8 cellular contexts compared by ENCODE assay signal in the genomic region with DNA sequence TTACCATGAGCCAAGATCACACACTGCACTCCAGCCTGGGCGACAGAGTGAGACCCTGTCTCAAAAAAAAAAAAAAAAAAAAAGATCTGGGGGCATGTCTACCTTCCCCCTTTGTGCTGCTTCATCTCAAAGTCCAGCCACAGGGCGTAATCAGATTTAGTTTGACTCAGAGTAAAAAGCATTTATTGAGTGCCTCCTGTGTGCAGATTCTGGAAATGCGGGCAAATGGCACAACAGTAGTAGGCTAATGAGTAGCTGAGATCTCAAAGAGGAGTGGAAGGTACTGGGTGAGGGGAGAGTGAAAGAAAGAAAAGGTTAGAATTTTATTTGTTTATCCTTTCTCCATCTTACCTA. TPM values are rescaled to one million over a fixed set of nuclear protein-coding genes. Genes with fewer than 3 reads are reported as not detected.
A peak's percentile ranks its signal among the peaks of the same experiment; 100 is the strongest.
DNase-seq lines count a peak whose midpoint lies in the region; ATAC-seq and TF ChIP-seq lines count a peak whose summit lies in the region.

No MANE protein-coding gene starts in this region.

- peaks cover 91% of the 10 kb centered on the region for H3K4me1 Mint-ChIP-seq in WTC11
- peaks cover 62% of the 10 kb centered on the region for H3K4me1 Mint-ChIP-seq in stimulated activated memory B cell treated with anti-CD40 and anti-IgM and Interleukin-4, amounts not matched to agents 10 μg/mL and 1 μg/mL and 100 μg/mL, for 72 hours

- POLR2A ChIA-PET in WTC11 (lab: Charles Lee): interaction anchor here (0.6 to 5.7 kb wide), 3 partner anchors 10 to 129 kb away, joined by 3 to 56 read pairs (median 5); partner anchors contain the start of genes NR1D1 and PSMD3

- no peak overlapping the region for H3K4me3 ChIP-seq in foreskin fibroblast (ENCODE audit: low read depth in 1 of 2, low read length in 2 of 2)

- peaks cover 42% of the 10 kb centered on the region for H3K27me3 Mint-ChIP-seq in WTC11 (ENCODE audit: low read depth)
- no peaks in the 10 kb centered on the region for H3K27me3 Mint-ChIP-seq in stimulated activated memory B cell treated with anti-CD40 and anti-IgM and Interleukin-4, amounts not matched to agents 10 μg/mL and 1 μg/mL and 100 μg/mL, for 72 hours

- H3K36me3 Mint-ChIP-seq in WTC11: no peaks in the 10 kb centered on the region
- no peaks in the 10 kb centered on the region for H3K36me3 Mint-ChIP-seq in stimulated activated memory B cell treated with anti-CD40 and anti-IgM and Interleukin-4, amounts not matched to agents 10 μg/mL and 1 μg/mL and 100 μg/mL, for 72 hours

- DNase-seq in NCI-H1694 (lab: John Stamatoyannopoulos, UW) (peak; percentile 6), NCI-H1694 treated with DMSO at 0.1 percent for 48 hours (lab: John Stamatoyannopoulos, UW) (no peak), WTC11 (ENCODE audit: low spot score) (no peak), foreskin fibroblast (no peak), left lobe of liver (ENCODE audit: low spot score) (no peak)

- no peak for ATAC-seq in WTC11
- no peak for ATAC-seq in stimulated activated memory B cell treated with anti-CD40 and anti-IgM and Interleukin-4, amounts not matched to agents 10 μg/mL and 1 μg/mL and 100 μg/mL, for 72 hours
- ATAC-seq in left lobe of liver: no peak
- ATAC-seq in HG03354 (IDR thresholded peaks at IDR 0.05; ENCODE audit: poor library complexity, severe bottlenecking, unreplicated experiment): no peak
- no peak for ATAC-seq in GM19463 (IDR thresholded peaks at IDR 0.05; ENCODE audit: unreplicated experiment)

- peak overlapping the region; percentile 97 for H3K27ac Mint-ChIP-seq in WTC11
- H3K27ac Mint-ChIP-seq in stimulated activated memory B cell treated with anti-CD40 and anti-IgM and Interleukin-4, amounts not matched to agents 10 μg/mL and 1 μg/mL and 100 μg/mL, for 72 hours: peak overlapping the region; percentile 9

- TF ChIP-seq CTCF in WTC11 (IDR thresholded peaks at IDR 0.05) (no peak), foreskin fibroblast (IDR thresholded peaks at IDR 0.05; ENCODE audit: low read depth, low read length) (peak; percentile 19)

- no peaks in the 10 kb centered on the region for H3K9me3 Mint-ChIP-seq in WTC11
- no peaks in the 10 kb centered on the region for H3K9me3 Mint-ChIP-seq in stimulated activated memory B cell treated with anti-CD40 and anti-IgM and Interleukin-4, amounts not matched to agents 10 μg/mL and 1 μg/mL and 100 μg/mL, for 72 hours

- CTCF ChIA-PET in WTC11 (lab: Charles Lee): interaction anchor here (0.5 to 6.7 kb wide), 15 partner anchors 9 to 93 kb away, joined by 3 to 185 read pairs (median 18); partner anchors contain the start of genes CSF3, MSL1, NR1D1 and RAPGEFL1

- H3K4me3 Mint-ChIP-seq in WTC11: no peak overlapping the region
- H3K4me3 Mint-ChIP-seq in stimulated activated memory B cell treated with anti-CD40 and anti-IgM and Interleukin-4, amounts not matched to agents 10 μg/mL and 1 μg/mL and 100 μg/mL, for 72 hours: no peak overlapping the region

TF ChIP-seq in WTC11, 78 proteins besides CTCF, POLR2A, EP300 and RAD21:
- TF ChIP-seq, protein P1, sequence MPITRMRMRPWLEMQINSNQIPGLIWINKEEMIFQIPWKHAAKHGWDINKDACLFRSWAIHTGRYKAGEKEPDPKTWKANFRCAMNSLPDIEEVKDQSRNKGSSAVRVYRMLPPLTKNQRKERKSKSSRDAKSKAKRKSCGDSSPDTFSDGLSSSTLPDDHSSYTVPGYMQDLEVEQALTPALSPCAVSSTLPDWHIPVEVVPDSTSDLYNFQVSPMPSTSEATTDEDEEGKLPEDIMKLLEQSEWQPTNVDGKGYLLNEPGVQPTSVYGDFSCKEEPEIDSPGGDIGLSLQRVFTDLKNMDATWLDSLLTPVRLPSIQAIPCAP (CRISPR knock-in tag; IDR thresholded peaks at IDR 0.05): no peak
- no peak for TF ChIP-seq ZNF671 (CRISPR knock-in tag; IDR thresholded peaks at IDR 0.05)
- TF ChIP-seq, protein P2, sequence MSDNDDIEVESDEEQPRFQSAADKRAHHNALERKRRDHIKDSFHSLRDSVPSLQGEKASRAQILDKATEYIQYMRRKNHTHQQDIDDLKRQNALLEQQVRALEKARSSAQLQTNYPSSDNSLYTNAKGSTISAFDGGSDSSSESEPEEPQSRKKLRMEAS (CRISPR knock-in tag; IDR thresholded peaks at IDR 0.05): no peak
- no peak for TF ChIP-seq NFATC4 (CRISPR knock-in tag; IDR thresholded peaks at IDR 0.05)
- no peak for TF ChIP-seq NR1H2 (CRISPR knock-in tag; IDR thresholded peaks at IDR 0.05)
- TF ChIP-seq, protein P3, sequence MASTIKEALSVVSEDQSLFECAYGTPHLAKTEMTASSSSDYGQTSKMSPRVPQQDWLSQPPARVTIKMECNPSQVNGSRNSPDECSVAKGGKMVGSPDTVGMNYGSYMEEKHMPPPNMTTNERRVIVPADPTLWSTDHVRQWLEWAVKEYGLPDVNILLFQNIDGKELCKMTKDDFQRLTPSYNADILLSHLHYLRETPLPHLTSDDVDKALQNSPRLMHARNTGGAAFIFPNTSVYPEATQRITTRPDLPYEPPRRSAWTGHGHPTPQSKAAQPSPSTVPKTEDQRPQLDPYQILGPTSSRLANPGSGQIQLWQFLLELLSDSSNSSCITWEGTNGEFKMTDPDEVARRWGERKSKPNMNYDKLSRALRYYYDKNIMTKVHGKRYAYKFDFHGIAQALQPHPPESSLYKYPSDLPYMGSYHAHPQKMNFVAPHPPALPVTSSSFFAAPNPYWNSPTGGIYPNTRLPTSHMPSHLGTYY (CRISPR knock-in tag; IDR thresholded peaks at IDR 0.05): no peak
- no peak for TF ChIP-seq GABPB1 (CRISPR knock-in tag; IDR thresholded peaks at IDR 0.05)
- TF ChIP-seq TCF7 (CRISPR knock-in tag; IDR thresholded peaks at IDR 0.05; ENCODE audit: low read depth): no peak
- no peak for TF ChIP-seq ZNF232 (CRISPR knock-in tag; IDR thresholded peaks at IDR 0.05)

RNA-seq across cellular contexts. Expression of gene NR1D1, which starts 9.1 kb away (rescaled TPM):
- total RNA-seq in WTC11 (2021): 5.6 to 7.6 TPM (median 6.2 TPM) in 3 replicates
- 18.6 TPM for total RNA-seq in left lobe of liver

RNA-seq across cellular contexts. Expression of gene MSL1, which starts 12.3 kb away (rescaled TPM):
- 69.2 to 78.1 TPM (median 73.7 TPM) in 3 replicates for total RNA-seq in WTC11 (2021)
- total RNA-seq in left lobe of liver: 45.9 TPM

RNA-seq across cellular contexts. Expression of gene CASC3, which starts 30.9 kb away (rescaled TPM):
- total RNA-seq in WTC11 (2021) (107 to 119 TPM (median 115 TPM) in 3 replicates), left lobe of liver (25.1 TPM)

RNA-seq across cellular contexts. Expression of gene THRA, which starts 46.7 kb away (rescaled TPM):
- 11.9 to 15.9 TPM (median 12.0 TPM) in 3 replicates for total RNA-seq in WTC11 (2021)
- total RNA-seq in left lobe of liver: 10.7 TPM

RNA-seq across cellular contexts. Expression of gene MED24, which starts 55.2 kb away (rescaled TPM):
- total RNA-seq in WTC11 (2021) (95.5 to 107 TPM (median 103 TPM) in 3 replicates), left lobe of liver (28.8 TPM)
